ENCODE assay signal across 10 cellular contexts in the genomic region with DNA sequence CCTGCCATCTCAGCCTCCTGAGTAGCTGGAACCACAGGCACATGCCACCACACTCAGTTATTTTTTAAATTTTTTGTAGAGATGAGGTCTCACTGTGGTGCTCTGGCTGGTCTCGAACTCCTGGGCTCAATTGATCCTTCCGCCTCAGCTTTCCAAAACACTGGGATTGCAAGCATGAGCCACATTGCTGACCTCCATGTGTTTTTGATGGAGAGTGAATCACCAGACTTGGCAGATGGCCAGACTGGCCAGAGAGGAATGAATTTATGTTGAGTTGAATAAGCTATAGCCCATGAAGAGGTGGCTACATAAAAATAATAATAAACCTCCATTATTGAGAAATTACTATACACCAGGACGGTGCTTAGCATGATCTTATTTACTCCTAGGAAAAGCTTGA.
DNase-seq lines count a peak whose midpoint lies in the region; ATAC-seq, FAIRE-seq and TF ChIP-seq lines count a peak whose summit lies in the region.
"Had no signal": no experiment of that assay in that cellular context is flagged by ENCODE, and none has a peak within 500 bp of the region (broad histone marks: within the 10 kb centered on the region; RNA-seq: fewer than 3 reads in every experiment).

No MANE protein-coding gene starts in this region.

- WGBS in mesenchymal stem cell = 53% methylated on average over 3 of the region's 3 CpGs
- 17 to 100% methylated on average over 1 of the region's 3 CpGs for WGBS in gastroesophageal sphincter (ENCODE audit: low coverage in 1 of 2), 2 donors

- TF ChIP-seq POLR2A in gastroesophageal sphincter (IDR thresholded peaks at IDR 0.05) = no peak

- no peak overlapping the region for H2BK5ac ChIP-seq in mesenchymal stem cell (ENCODE audit: low read depth, low read length, poor library complexity, severe bottlenecking)

- H3K14ac ChIP-seq in mesenchymal stem cell (ENCODE audit: low read length in 2 of 2) = no peak overlapping the region

- no peak overlapping the region for H3K27ac ChIP-seq in mesenchymal stem cell (ENCODE audit: low read length, poor library complexity, severe bottlenecking)
- no peak overlapping the region for H3K27ac ChIP-seq in gastroesophageal sphincter
- H3K27ac ChIP-seq: neural progenitor cell had no signal

- H3K27me3 ChIP-seq in bronchial epithelial cell (ENCODE audit: control insufficient read depth, insufficient read depth, low read length) (no peaks in the 10 kb centered on the region), mesenchymal stem cell (ENCODE audit: control insufficient read depth in 1 of 2, insufficient read depth in 1 of 2, low read length in 2 of 2) (no peaks in the 10 kb centered on the region), gastroesophageal sphincter (no peaks in the 10 kb centered on the region)
- H3K27me3 ChIP-seq: neural progenitor cell had no signal

- no peak for FAIRE-seq in bronchial epithelial cell (lab: Jason Lieb, UNC)

- H2AK5ac ChIP-seq in mesenchymal stem cell (ENCODE audit: low read length, severe bottlenecking) = no peak overlapping the region

- H3K36me3 ChIP-seq in bronchial epithelial cell (ENCODE audit: control insufficient read depth, insufficient read depth, low read length) (no peaks in the 10 kb centered on the region), mesenchymal stem cell (ENCODE audit: control insufficient read depth in 1 of 2, insufficient read depth in 2 of 2, low read depth in 1 of 2, low read length in 2 of 2) (no peaks in the 10 kb centered on the region), gastroesophageal sphincter (no peaks in the 10 kb centered on the region)
- H3K36me3 ChIP-seq: neural progenitor cell had no signal

- no peak for TF ChIP-seq EP300 in gastroesophageal sphincter (IDR thresholded peaks at IDR 0.05)

- H3K4me1 ChIP-seq in mesenchymal stem cell (ENCODE audit: control insufficient read depth, insufficient read depth, low read depth, low read length) (peaks cover 5% of the 10 kb centered on the region), gastroesophageal sphincter (peaks cover 0 to 30% (median 9%) of the 10 kb centered on the region in 3 donors)
- H3K4me1 ChIP-seq: neural progenitor cell had no signal

- no peak overlapping the region for H2BK12ac ChIP-seq in mesenchymal stem cell (ENCODE audit: low read length in 2 of 2)

- peak; percentile 79 for DNase-seq in Daoy (ENCODE audit: low read depth)
- peak; percentile 81 for DNase-seq in LHCN-M2 (ENCODE audit: low read depth)
- peak; percentile 52 for DNase-seq in bronchial epithelial cell (ENCODE audit: low read depth)
- DNase-seq in mesenchymal stem cell = peak; percentile 81
- DNase-seq in activated effector memory CD4-positive, alpha-beta T cell treated with Interleukin-2 at 50 U/mL for 16 hours = no peak
- no peak for DNase-seq in activated CD8-positive, alpha-beta memory T cell treated with anti-CD3 and anti-CD28 coated beads for 24 hours
- DNase-seq in GDM1 (lab: John Stamatoyannopoulos, UW) = no peak
- DNase-seq: MM.1S had no signal

- H4K8ac ChIP-seq in mesenchymal stem cell (ENCODE audit: low read length) = peak overlapping the region; percentile 37

- H3K23ac ChIP-seq in mesenchymal stem cell (ENCODE audit: low read length in 2 of 2) = no peak overlapping the region

- H4K91ac ChIP-seq in mesenchymal stem cell (ENCODE audit: low read length) = no peak overlapping the region

- no peak overlapping the region for H3K9ac ChIP-seq in mesenchymal stem cell (ENCODE audit: low read length)
- H3K9ac ChIP-seq: neural progenitor cell had no signal

- ATAC-seq in gastroesophageal sphincter = no peak

- H3K9me3 ChIP-seq in mesenchymal stem cell (ENCODE audit: control insufficient read depth, low read length) = no peaks in the 10 kb centered on the region
- H3K9me3 ChIP-seq in gastroesophageal sphincter = no peaks in the 10 kb centered on the region

- no peak overlapping the region for H3K4ac ChIP-seq in mesenchymal stem cell (ENCODE audit: low read depth in 1 of 2, low read length in 2 of 2)

- no peak overlapping the region for H3K4me3 ChIP-seq in bronchial epithelial cell (ENCODE audit: low read depth, low read length)
- no peak overlapping the region for H3K4me3 ChIP-seq in mesenchymal stem cell (ENCODE audit: insufficient read depth in 1 of 2, low read depth in 1 of 2, low read length in 2 of 2)
- H3K4me3 ChIP-seq in gastroesophageal sphincter = no peak overlapping the region
- H3K4me3 ChIP-seq: neural progenitor cell had no signal

- H2BK15ac ChIP-seq in mesenchymal stem cell (ENCODE audit: low read depth, poor library complexity, severe bottlenecking) = no peak overlapping the region

- no peak overlapping the region for H2BK120ac ChIP-seq in mesenchymal stem cell (ENCODE audit: low read depth, low read length)

- TF ChIP-seq CTCF in bronchial epithelial cell (IDR thresholded peaks at IDR 0.05; ENCODE audit: insufficient read depth, low read length, severe bottlenecking) = no peak
- TF ChIP-seq CTCF in gastroesophageal sphincter (IDR thresholded peaks at IDR 0.05) = no peak

- H3K79me1 ChIP-seq in mesenchymal stem cell (replicated peaks; ENCODE audit: low read length, poor library complexity, severe bottlenecking) = no peaks in the 10 kb centered on the region

- no peak overlapping the region for H2AFZ ChIP-seq in mesenchymal stem cell (ENCODE audit: low read depth, low read length)
- H2AFZ ChIP-seq: neural progenitor cell had no signal

- no peak overlapping the region for H3K4me2 ChIP-seq in mesenchymal stem cell (ENCODE audit: low read length, poor library complexity, severe bottlenecking)
- H3K4me2 ChIP-seq: neural progenitor cell had no signal

- peak overlapping the region in 1 of 2 experiments; percentile 62 for H3K18ac ChIP-seq in mesenchymal stem cell (ENCODE audit: low read depth in 1 of 2, low read length in 2 of 2)

Comparison
In these comparisons a context has a peak if more than half of its experiments do, and no peak if none do; other contexts are left out.
1. DNase-seq: peak in Daoy (single experiment), LHCN-M2 (single experiment), bronchial epithelial cell (single experiment) and mesenchymal stem cell (single experiment); none in activated effector memory CD4-positive, alpha-beta T cell treated with Interleukin-2 at 50 U/mL for 16 hours (single experiment), activated CD8-positive, alpha-beta memory T cell treated with anti-CD3 and anti-CD28 coated beads for 24 hours (single experiment) and GDM1 (single experiment).